Comparison of ENCODE assay signal across 11 cellular contexts in the genomic region with DNA sequence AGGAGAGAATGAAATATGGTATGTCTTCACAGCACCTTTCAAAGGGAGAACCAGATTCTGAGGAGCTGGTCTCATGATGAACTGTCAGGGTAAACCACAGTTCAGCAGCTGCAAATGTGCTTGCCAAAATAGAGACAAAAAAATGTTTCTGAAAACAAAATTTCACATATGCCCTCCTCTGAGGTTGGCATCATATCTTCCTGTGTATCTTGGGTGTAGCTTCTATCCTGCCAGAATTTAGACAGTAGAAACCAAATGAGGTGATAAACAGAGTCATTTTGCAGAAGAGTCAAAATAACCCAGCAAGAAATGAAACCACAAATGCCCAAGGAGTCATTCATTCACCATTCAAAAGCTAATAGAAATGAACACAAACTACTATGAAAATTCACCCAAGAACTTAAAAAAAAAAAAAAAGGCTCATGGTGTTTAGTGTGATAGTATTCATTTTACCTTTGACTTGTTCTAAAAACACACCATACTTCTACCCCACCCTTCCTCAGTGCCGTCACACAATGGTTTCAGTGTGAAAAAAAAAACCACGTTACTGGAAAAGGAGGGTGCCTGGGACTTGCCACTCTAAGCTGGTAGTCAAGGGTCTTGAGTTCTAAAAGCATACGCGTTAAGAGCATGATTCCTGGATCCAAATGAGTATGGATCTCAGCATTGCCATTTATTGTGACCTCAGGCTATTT. TPM values are rescaled to one million over a fixed set of nuclear protein-coding genes. Genes with fewer than 3 reads are reported as not detected.
DNase-seq lines count a peak whose midpoint lies in the region; ATAC-seq and TF ChIP-seq lines count a peak whose summit lies in the region.
"Had no signal": no experiment of that assay in that cellular context is flagged by ENCODE, and none has a peak within 500 bp of the region (broad histone marks: within the 10 kb centered on the region; RNA-seq: fewer than 3 reads in every experiment).

No MANE protein-coding gene starts in this region.

- H3K4me1 Mint-ChIP-seq in activated naive CD8-positive, alpha-beta T cell treated with anti-CD3 and anti-CD28 coated beads, Interleukin-2, amount 10 ng/mL, durations not matched to agents 7 days and 5 days = peaks cover 77% of the 10 kb centered on the region

- ATAC-seq in DND-41 (ENCODE audit: insufficient read depth, low read depth) = peak; percentile 69
- ATAC-seq in GM19463 (IDR thresholded peaks at IDR 0.05; ENCODE audit: unreplicated experiment) = peak; percentile 45
- peak; percentile 28 for ATAC-seq in HG03442 (IDR thresholded peaks at IDR 0.05; ENCODE audit: unreplicated experiment)
- ATAC-seq in activated naive CD8-positive, alpha-beta T cell treated with anti-CD3 and anti-CD28 coated beads, Interleukin-2, amount 10 ng/mL, durations not matched to agents 7 days and 5 days (ENCODE audit: low read depth) = peak; percentile 34
- ATAC-seq in GM21526 (IDR thresholded peaks at IDR 0.05; ENCODE audit: low FRiP score, unreplicated experiment) = no peak
- ATAC-seq: HCT116 had no signal

- no peaks in the 10 kb centered on the region for H3K27me3 ChIP-seq in DND-41 (ENCODE audit: insufficient read depth, low read length, poor library complexity)

- H3K36me3 Mint-ChIP-seq in activated naive CD8-positive, alpha-beta T cell treated with anti-CD3 and anti-CD28 coated beads, Interleukin-2, amount 10 ng/mL, durations not matched to agents 7 days and 5 days = peaks cover 26% of the 10 kb centered on the region

- no peaks in the 10 kb centered on the region for H3K9me3 Mint-ChIP-seq in activated naive CD8-positive, alpha-beta T cell treated with anti-CD3 and anti-CD28 coated beads, Interleukin-2, amount 10 ng/mL, durations not matched to agents 7 days and 5 days

- no peaks in the 10 kb centered on the region; the same call in 1 of the 2 replicates for H3K79me2 ChIP-seq in DND-41 (ENCODE audit: insufficient read depth, low read length)

- H3K4me2 ChIP-seq in DND-41 (ENCODE audit: insufficient read depth, low read length) = peak overlapping the region; percentile 55

- H3K9ac ChIP-seq in DND-41 (ENCODE audit: low read depth, low read length) = peak overlapping the region; percentile 53

- no peak overlapping the region for H2AFZ ChIP-seq in DND-41 (ENCODE audit: low read depth, low read length)

- peaks cover 88% of the 10 kb centered on the region for H3K4me1 ChIP-seq in DND-41 (ENCODE audit: insufficient read depth, low read length)

- TF ChIP-seq CTCF in DND-41 (IDR thresholded peaks at IDR 0.05; ENCODE audit: borderline replicate concordance, extremely low read depth, low read length, poor library complexity, severe bottlenecking) = no peak

- POLR2A ChIA-PET in activated naive CD8-positive, alpha-beta T cell treated with anti-CD3 and anti-CD28 coated beads, Interleukin-2, amount 10 ng/mL, durations not matched to agents 7 days and 5 days (lab: Charles Lee) = interaction anchor here (0.7 to 3.9 kb wide), 9 partner anchors 9 to 241 kb away, joined by 3 to 29 read pairs (median 7); a partner anchor contains a TSS

- H3K27me3 Mint-ChIP-seq in activated naive CD8-positive, alpha-beta T cell treated with anti-CD3 and anti-CD28 coated beads, Interleukin-2, amount 10 ng/mL, durations not matched to agents 7 days and 5 days = no peaks in the 10 kb centered on the region

- H3K27ac Mint-ChIP-seq in activated naive CD8-positive, alpha-beta T cell treated with anti-CD3 and anti-CD28 coated beads, Interleukin-2, amount 10 ng/mL, durations not matched to agents 7 days and 5 days = peak overlapping the region; percentile 90

- H3K4me3 ChIP-seq in DND-41 (ENCODE audit: low read depth in 1 of 2, low read length in 2 of 2) = peak overlapping the region in 1 of 2 experiments; percentile 18; a peak in 1 of 4 replicates

- DNase-seq in DND-41 (peak; percentile 75), SKM-1 treated with dmso at 0.1 percent for 144 hours (lab: John Stamatoyannopoulos, UW; ENCODE audit: unreplicated experiment) (no peak), DMS114 treated with DMSO at 0.1 percent for 48 hours (lab: John Stamatoyannopoulos, UW; ENCODE audit: unreplicated experiment) (no peak), GF-D8 (lab: John Stamatoyannopoulos, UW) (no peak)
- DNase-seq in activated naive CD8-positive, alpha-beta T cell treated with anti-CD3 and anti-CD28 coated beads, Interleukin-2, amount 10 ng/mL, durations not matched to agents 7 days and 5 days = no peak
- DNase-seq: NCI-H1436 treated with DMSO at 0.1 percent for 48 hours, SIG-M5 had no signal

- peaks cover 41% of the 10 kb centered on the region for H3K36me3 ChIP-seq in DND-41 (ENCODE audit: insufficient read depth, low read length)

- H3K4me3 Mint-ChIP-seq in activated naive CD8-positive, alpha-beta T cell treated with anti-CD3 and anti-CD28 coated beads, Interleukin-2, amount 10 ng/mL, durations not matched to agents 7 days and 5 days = peak overlapping the region; percentile 74

- no peaks in the 10 kb centered on the region for H3K9me3 ChIP-seq in DND-41 (ENCODE audit: insufficient read depth, low read length, severe bottlenecking)

- H3K27ac ChIP-seq in DND-41 (ENCODE audit: low read length) = peak overlapping the region; percentile 97

- no peaks in the 10 kb centered on the region for H4K20me1 ChIP-seq in DND-41 (ENCODE audit: insufficient read depth, low read length)

RNA-seq across cellular contexts. Expression of a gene that starts 18.5 kb away (rescaled TPM):
- total RNA-seq in activated naive CD8-positive, alpha-beta T cell treated with anti-CD3 and anti-CD28 coated beads, Interleukin-2, amount 10 ng/mL, durations not matched to agents 7 days and 5 days = 100 to 1,000 TPM; 130 to 135 TPM

RNA-seq across cellular contexts. Expression of a gene that starts 41.0 kb away (rescaled TPM):
- total RNA-seq in activated naive CD8-positive, alpha-beta T cell treated with anti-CD3 and anti-CD28 coated beads, Interleukin-2, amount 10 ng/mL, durations not matched to agents 7 days and 5 days = not detected
